Comparison of ENCODE assay signal across 8 cellular contexts in genomic region chr1:2233997-2234761, GRCh38. TPM values are rescaled to one million over a fixed set of nuclear protein-coding genes. Genes with fewer than 3 reads are reported as not detected.
A peak's percentile ranks its signal among the peaks of the same experiment; 100 is the strongest.
DNase-seq lines count a peak whose midpoint lies in the region; ATAC-seq and TF ChIP-seq lines count a peak whose summit lies in the region.

No MANE protein-coding gene starts in this region.

- H3K9me3 ChIP-seq in left ventricle myocardium inferior (replicated peaks) = no peaks in the 10 kb centered on the region

- ATAC-seq in HG02981 (IDR thresholded peaks at IDR 0.05; ENCODE audit: unreplicated experiment) = no peak

- TF ChIP-seq POLR2A in GM19099 (IDR thresholded peaks at IDR 0.05; ENCODE audit: extremely low read depth, insufficient read length, low read depth) = peak; percentile 37

- H3K4me3 ChIP-seq in left ventricle myocardium inferior (peak overlapping the region; percentile 78), retinal pigment epithelial cell (ENCODE audit: low read length) (peak overlapping the region; percentile 31)

- DNase-seq in SKM-1 (lab: John Stamatoyannopoulos, UW; ENCODE audit: unreplicated experiment) (peak; percentile 98), amniotic epithelial cell (ENCODE audit: low read depth) (peak; percentile 98), left ventricle myocardium inferior (peak; percentile 89), retinal pigment epithelial cell (ENCODE audit: low read depth) (no peak), NCI-H2227 treated with DMSO at 0.1 percent for 48 hours (lab: John Stamatoyannopoulos, UW) (no peak), NCI-H69 (lab: John Stamatoyannopoulos, UW) (no peak)

- no peaks in the 10 kb centered on the region for H3K27me3 ChIP-seq in left ventricle myocardium inferior (ENCODE audit: low read depth)

- H3K36me3 ChIP-seq in left ventricle myocardium inferior = no peaks in the 10 kb centered on the region

- TF ChIP-seq CTCF in left ventricle myocardium inferior (IDR thresholded peaks at IDR 0.05; ENCODE audit: borderline replicate concordance) (no peak), retinal pigment epithelial cell (conservative IDR thresholded peaks at IDR 0.05; ENCODE audit: low read depth, low read length) (no peak)

- H3K4me1 ChIP-seq in left ventricle myocardium inferior = peaks cover 100% of the 10 kb centered on the region

- intact Hi-C loops in left ventricle myocardium inferior (cut with micrococcal nuclease) = loop anchor here (10.0 kb wide), 1 partner anchor 61 kb away; no protein-coding TSS in a partner anchor

- H3K27ac ChIP-seq in left ventricle myocardium inferior (replicated peaks) = peak overlapping the region; percentile 89

RNA-seq across cellular contexts. Expression of gene SKI, which starts 6.1 kb away (rescaled TPM):
- 37.9 TPM for total RNA-seq in left ventricle myocardium inferior

RNA-seq across cellular contexts. Expression of gene FAAP20, which starts 39.6 kb away (rescaled TPM):
- total RNA-seq in left ventricle myocardium inferior = 37.0 TPM

Comparison
In these comparisons a context has a peak if more than half of its experiments do, and no peak if none do; other contexts are left out.
1. DNase-seq: peak in SKM-1 (single experiment), amniotic epithelial cell (single experiment) and left ventricle myocardium inferior (single experiment); none in retinal pigment epithelial cell (single experiment), NCI-H2227 treated with DMSO at 0.1 percent for 48 hours (single experiment) and NCI-H69 (single experiment).